Comparison of ENCODE assay signal across 1 cellular context in the genomic region with DNA sequence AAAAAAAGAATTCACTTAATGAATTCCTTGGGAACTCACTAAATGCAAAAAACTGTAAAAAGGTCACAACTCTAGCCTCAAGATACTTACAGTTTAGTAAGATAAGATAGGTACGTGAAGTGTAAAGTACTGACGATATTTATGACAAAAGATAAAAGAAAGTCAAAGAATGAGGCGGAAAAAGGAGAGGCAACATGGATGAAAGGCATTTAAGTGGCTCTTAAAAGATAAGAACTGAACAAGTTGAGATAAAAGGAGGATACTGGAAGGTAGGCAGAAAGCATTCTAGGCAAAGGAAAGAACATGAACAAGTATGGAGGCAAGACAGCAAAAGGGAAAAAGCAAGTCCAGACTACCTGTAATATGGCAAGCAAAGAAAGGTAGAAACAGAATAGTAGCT.
TF ChIP-seq lines count a peak whose summit lies in the region.

No MANE protein-coding gene starts in this region.

TF ChIP-seq in HepG2, 621 proteins besides CTCF, POLR2A, EP300 and RAD21:
- TF ChIP-seq, protein P1, sequence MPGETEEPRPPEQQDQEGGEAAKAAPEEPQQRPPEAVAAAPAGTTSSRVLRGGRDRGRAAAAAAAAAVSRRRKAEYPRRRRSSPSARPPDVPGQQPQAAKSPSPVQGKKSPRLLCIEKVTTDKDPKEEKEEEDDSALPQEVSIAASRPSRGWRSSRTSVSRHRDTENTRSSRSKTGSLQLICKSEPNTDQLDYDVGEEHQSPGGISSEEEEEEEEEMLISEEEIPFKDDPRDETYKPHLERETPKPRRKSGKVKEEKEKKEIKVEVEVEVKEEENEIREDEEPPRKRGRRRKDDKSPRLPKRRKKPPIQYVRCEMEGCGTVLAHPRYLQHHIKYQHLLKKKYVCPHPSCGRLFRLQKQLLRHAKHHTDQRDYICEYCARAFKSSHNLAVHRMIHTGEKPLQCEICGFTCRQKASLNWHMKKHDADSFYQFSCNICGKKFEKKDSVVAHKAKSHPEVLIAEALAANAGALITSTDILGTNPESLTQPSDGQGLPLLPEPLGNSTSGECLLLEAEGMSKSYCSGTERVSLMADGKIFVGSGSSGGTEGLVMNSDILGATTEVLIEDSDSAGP (CRISPR knock-in tag; IDR thresholded peaks at IDR 0.05; ENCODE audit: borderline replicate concordance), result no peak
- TF ChIP-seq JUN (CRISPR knock-in tag; IDR thresholded peaks at IDR 0.05), result no peak
- TF ChIP-seq CREB1 (IDR thresholded peaks at IDR 0.05), result no peak
- TF ChIP-seq CREB1 (CRISPR knock-in tag; IDR thresholded peaks at IDR 0.05), result 0 out of 2 replicates have a peak, but pooled peaks have one; percentile 9
- no peak for TF ChIP-seq CCDC6 (CRISPR knock-in tag; IDR thresholded peaks at IDR 0.05)
